ENCODE assay signal across 1 cellular context in the genomic region with DNA sequence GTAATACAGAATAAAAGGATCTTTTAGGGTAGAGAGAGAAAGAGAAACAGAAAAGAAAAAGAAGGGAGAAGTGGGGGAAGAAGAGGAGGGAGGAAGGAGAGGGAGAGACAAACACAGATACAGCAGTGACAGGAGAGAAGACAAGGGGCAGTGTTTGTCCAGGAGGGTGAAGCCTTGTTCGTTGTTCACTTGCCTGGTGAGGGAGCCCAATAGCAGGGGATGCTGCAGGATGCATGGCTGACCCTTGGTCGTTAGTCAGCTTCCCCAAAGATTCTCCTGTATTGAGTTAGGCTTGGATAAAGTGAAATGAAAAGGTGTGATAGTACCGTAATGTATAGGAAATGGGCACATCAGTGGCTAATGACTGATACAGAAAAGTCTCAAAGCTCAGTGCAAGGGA.
TF ChIP-seq lines count a peak whose summit lies in the region.

No MANE protein-coding gene starts in this region.

TF ChIP-seq in A549, 52 proteins besides CTCF, POLR2A, EP300 and RAD21:
- TF ChIP-seq REST (IDR thresholded peaks at IDR 0.05) (no peak), GATA3 (IDR thresholded peaks at IDR 0.05; ENCODE audit: borderline replicate concordance) (no peak)
TF ChIP-seq in A549: peak in this region for 0.
